Comparison of ENCODE assay signal across 1 cellular context in the genomic region with DNA sequence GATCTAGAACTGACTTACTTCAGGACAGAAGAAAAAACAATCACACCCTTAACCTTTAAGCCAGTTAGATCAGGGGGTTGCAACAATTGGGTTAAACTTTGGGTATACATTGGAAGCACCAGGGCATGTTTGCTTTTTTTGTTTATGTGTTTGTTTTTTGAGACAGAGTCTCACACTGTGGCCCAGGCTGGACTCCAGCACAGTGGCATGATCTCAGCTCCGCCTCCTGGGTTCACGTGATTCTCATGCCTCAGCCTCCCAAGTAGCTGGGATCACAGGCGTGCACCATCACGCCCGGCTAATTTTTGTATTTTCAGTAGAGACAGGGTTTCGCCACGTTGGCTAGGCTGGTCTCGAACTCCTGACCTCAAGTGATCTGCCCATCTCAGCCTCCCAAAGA.
TF ChIP-seq lines count a peak whose summit lies in the region.

No MANE protein-coding gene starts in this region.

TF ChIP-seq in liver, 16 proteins besides CTCF, POLR2A, EP300 and RAD21:
- TF ChIP-seq HNF4A (conservative IDR thresholded peaks at IDR 0.05): peak; percentile 12 to 40
